ENCODE assay signal across 9 cellular contexts in genomic region chr5:132386644-132387286, GRCh38. TPM values are rescaled to one million over a fixed set of nuclear protein-coding genes. Genes with fewer than 3 reads are reported as not detected.
DNase-seq lines count a peak whose midpoint lies in the region; ATAC-seq, FAIRE-seq and TF ChIP-seq lines count a peak whose summit lies in the region.
"Had no signal": no experiment of that assay in that cellular context is flagged by ENCODE, and none has a peak within 500 bp of the region (broad histone marks: within the 10 kb centered on the region; RNA-seq: fewer than 3 reads in every experiment).

No MANE protein-coding gene starts in this region.

- H3K9ac ChIP-seq in BLaER1 treated with 17β-estradiol and CSF1 and Interleukin-3, amounts not matched to agents 10 nM and 100 nM: peak overlapping the region in 1 of 11 experiments; percentile 33; a peak in 2 of 22 replicates

- DNase-seq in RCC 7860 (ENCODE audit: low spot score): peak; percentile 55
- DNase-seq in activated T-cell treated with anti-CD3 and anti-CD28 coated beads, Interleukin-2, amount 50 U/mL, for 4 hours: peak; percentile 71
- DNase-seq in fibroblast of gingiva (ENCODE audit: low read depth): peak; percentile 65
- DNase-seq in nephron progenitor cell: peak; percentile 59
- DNase-seq in stimulated activated naive CD8-positive, alpha-beta T cell treated with anti-CD3 and anti-CD28 coated beads, Interleukin-15, amount 100 ng/mL, for 72 hours: peak; percentile 77 to 79

- no peaks in the 10 kb centered on the region for H3K36me3 Mint-ChIP-seq in activated T-cell treated with anti-CD3 and anti-CD28 coated beads, Interleukin-2, amount 50 U/mL, for 4 hours (ENCODE audit: insufficient read depth)
- no peaks in the 10 kb centered on the region for H3K36me3 Mint-ChIP-seq in nephron progenitor cell (ENCODE audit: low read depth)

- no peak overlapping the region for H3K27ac Mint-ChIP-seq in nephron progenitor cell
- H3K27ac Mint-ChIP-seq in stimulated activated naive CD8-positive, alpha-beta T cell treated with anti-CD3 and anti-CD28 coated beads, Interleukin-15, amount 100 ng/mL, for 72 hours: peak overlapping the region in 1 of 2 donors; percentile 68

- no peak overlapping the region for H3K4me3 Mint-ChIP-seq in activated T-cell treated with anti-CD3 and anti-CD28 coated beads, Interleukin-2, amount 50 U/mL, for 4 hours
- H3K4me3 Mint-ChIP-seq in nephron progenitor cell: no peak overlapping the region
- no peak overlapping the region for H3K4me3 Mint-ChIP-seq in stimulated activated naive CD8-positive, alpha-beta T cell treated with anti-CD3 and anti-CD28 coated beads, Interleukin-15, amount 100 ng/mL, for 72 hours

- H3K9me3 Mint-ChIP-seq in activated T-cell treated with anti-CD3 and anti-CD28 coated beads, Interleukin-2, amount 50 U/mL, for 4 hours: no peaks in the 10 kb centered on the region
- H3K9me3 Mint-ChIP-seq in nephron progenitor cell: no peaks in the 10 kb centered on the region
- H3K9me3 Mint-ChIP-seq in stimulated activated naive CD8-positive, alpha-beta T cell treated with anti-CD3 and anti-CD28 coated beads, Interleukin-15, amount 100 ng/mL, for 72 hours: no peaks in the 10 kb centered on the region

- peak overlapping the region; percentile 14 to 69 (median 53); a peak in 20 of 22 replicates for H3K4me2 ChIP-seq in BLaER1 treated with 17β-estradiol and CSF1 and Interleukin-3, amounts not matched to agents 10 nM and 100 nM

- FAIRE-seq in RCC 7860 (lab: Jason Lieb, UNC): no peak

- peaks cover 45% of the 10 kb centered on the region for H3K4me1 Mint-ChIP-seq in activated T-cell treated with anti-CD3 and anti-CD28 coated beads, Interleukin-2, amount 50 U/mL, for 4 hours (ENCODE audit: low read depth)
- peaks cover 59% of the 10 kb centered on the region for H3K4me1 Mint-ChIP-seq in nephron progenitor cell
- peaks cover 45% of the 10 kb centered on the region for H3K4me1 Mint-ChIP-seq in stimulated activated naive CD8-positive, alpha-beta T cell treated with anti-CD3 and anti-CD28 coated beads, Interleukin-15, amount 100 ng/mL, for 72 hours

- peak overlapping the region in 5 of 11 experiments; percentile 14 to 49 (median 32); a peak in 5 of 22 replicates for H3K27ac ChIP-seq in BLaER1 treated with 17β-estradiol and CSF1 and Interleukin-3, amounts not matched to agents 10 nM and 100 nM
- H3K27ac ChIP-seq: SK-N-MC had no signal

- no peaks in the 10 kb centered on the region for H3K27me3 ChIP-seq in BLaER1 treated with 17β-estradiol and CSF1 and Interleukin-3, amounts not matched to agents 10 nM and 100 nM

- no peak overlapping the region for H3K4me3 ChIP-seq in BLaER1 treated with 17β-estradiol and CSF1 and Interleukin-3, amounts not matched to agents 10 nM and 100 nM
- H3K4me3 ChIP-seq: SK-N-MC had no signal

- no peaks in the 10 kb centered on the region for H3K9me3 ChIP-seq in BLaER1 treated with 17β-estradiol and CSF1 and Interleukin-3, amounts not matched to agents 10 nM and 100 nM (replicated peaks in 1 of 11)

- peaks cover 43 to 53% (median 48%) of the 10 kb centered on the region in 10 experiments for H3K4me1 ChIP-seq in BLaER1 treated with 17β-estradiol and CSF1 and Interleukin-3, amounts not matched to agents 10 nM and 100 nM

- no peaks in the 10 kb centered on the region for H4K20me1 ChIP-seq in BLaER1 treated with 17β-estradiol and CSF1 and Interleukin-3, amounts not matched to agents 10 nM and 100 nM

- H3K36me3 ChIP-seq in BLaER1 treated with 17β-estradiol and CSF1 and Interleukin-3, amounts not matched to agents 10 nM and 100 nM: peaks cover 0 to 7% (median 0%) of the 10 kb centered on the region in 11 experiments; a peak in 3 of 22 replicates

- no peaks in the 10 kb centered on the region for H3K27me3 Mint-ChIP-seq in activated T-cell treated with anti-CD3 and anti-CD28 coated beads, Interleukin-2, amount 50 U/mL, for 4 hours (ENCODE audit: low read depth)
- peaks cover 8% of the 10 kb centered on the region for H3K27me3 Mint-ChIP-seq in nephron progenitor cell (ENCODE audit: low read depth, poor library complexity)
- no peaks in the 10 kb centered on the region for H3K27me3 Mint-ChIP-seq in stimulated activated naive CD8-positive, alpha-beta T cell treated with anti-CD3 and anti-CD28 coated beads, Interleukin-15, amount 100 ng/mL, for 72 hours

- ATAC-seq in GM19025 (IDR thresholded peaks at IDR 0.05; ENCODE audit: low read depth, unreplicated experiment) (peak; percentile 69), HG03196 (IDR thresholded peaks at IDR 0.05; ENCODE audit: unreplicated experiment) (peak; percentile 74)
- peak; percentile 93 for ATAC-seq in activated T-cell treated with anti-CD3 and anti-CD28 coated beads, Interleukin-2, amount 50 U/mL, for 4 hours
- ATAC-seq in stimulated activated naive CD8-positive, alpha-beta T cell treated with anti-CD3 and anti-CD28 coated beads, Interleukin-15, amount 100 ng/mL, for 72 hours: peak; percentile 94

- peak; percentile 66 for TF ChIP-seq CTCF in nephron progenitor cell (IDR thresholded peaks at IDR 0.05)

RNA-seq across cellular contexts. Expression of gene SLC22A5, which starts 17.3 kb away (rescaled TPM):
- total RNA-seq in activated T-cell treated with anti-CD3 and anti-CD28 coated beads, Interleukin-2, amount 50 U/mL, for 4 hours: 1 to 10 TPM; 4.4 to 6.3 (median 5.7) TPM
